8 cellular contexts compared by ENCODE assay signal in the genomic region with DNA sequence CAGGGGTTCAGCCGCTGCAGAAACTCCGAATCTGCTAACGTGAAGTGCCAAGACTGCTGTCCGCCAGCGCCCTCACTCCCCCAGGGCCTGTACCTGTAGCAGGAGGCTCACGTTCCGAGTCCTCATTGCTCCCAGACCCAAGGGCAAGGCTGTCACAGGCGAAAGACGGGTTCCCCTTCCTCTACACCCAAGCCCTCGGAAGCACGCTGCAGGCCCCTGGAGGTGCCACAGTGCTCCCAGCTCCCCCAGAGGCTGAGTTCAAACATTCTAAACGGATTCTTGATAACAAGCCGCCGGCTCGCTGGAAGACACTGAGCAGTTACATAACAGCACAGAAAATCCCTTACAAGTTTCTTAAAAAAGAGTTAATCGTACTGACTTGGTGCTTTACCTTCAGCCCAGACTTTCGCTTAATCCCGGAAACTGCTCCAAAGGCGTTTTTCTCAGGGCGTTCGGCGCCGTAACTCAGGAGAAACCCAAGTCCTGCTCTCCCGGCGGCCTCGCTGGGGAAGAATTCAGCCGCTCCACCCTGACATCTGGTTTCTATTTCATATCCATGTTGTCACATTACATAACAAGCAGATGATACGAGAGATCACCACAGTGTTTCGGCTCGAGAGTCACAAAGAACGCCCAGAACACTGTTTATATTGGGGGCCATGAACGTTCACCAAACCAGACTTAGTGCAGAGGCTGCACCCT.
A peak's percentile ranks its signal among the peaks of the same experiment; 100 is the strongest.
DNase-seq lines count a peak whose midpoint lies in the region; ATAC-seq, FAIRE-seq and TF ChIP-seq lines count a peak whose summit lies in the region.

No MANE protein-coding gene starts in this region.

- H3K4me3 ChIP-seq in IMR-90 (ENCODE audit: insufficient read depth, low read depth, low read length) (peak overlapping the region; percentile 25), coronary artery (peak overlapping the region; percentile 57), left lung (peak overlapping the region; percentile 0 to 8), PC-3 (ENCODE audit: low read length) (no peak overlapping the region)

- BruUV-seq in IMR-90 (replicated peaks; lab: Mats Ljungman, UMichigan) (no TSS peak), PC-3 (replicated peaks; lab: Mats Ljungman, UMichigan) (no TSS peak)

- H4K8ac ChIP-seq in IMR-90 (ENCODE audit: low read depth in 2 of 2, low read length in 2 of 2), result peak overlapping the region; percentile 6 to 66; a peak in 3 of 4 replicates

- H3K9me1 ChIP-seq in IMR-90 (ENCODE audit: insufficient read depth, low read length), result peaks cover 19% of the 10 kb centered on the region

- H4K20me1 ChIP-seq in IMR-90 (ENCODE audit: insufficient read depth, low read length) (peaks cover 14% of the 10 kb centered on the region; the same call in 1 of the 2 replicates), PC-3 (ENCODE audit: low read length) (no peaks in the 10 kb centered on the region)

- 0 out of 2 replicates have a peak overlapping the region, but pooled peaks have one; percentile 56 for H2BK20ac ChIP-seq in IMR-90 (ENCODE audit: low read depth, low read length)

- no peaks in the 10 kb centered on the region for H3K27me3 ChIP-seq in IMR-90 (ENCODE audit: control insufficient read depth, insufficient read depth, low read length)
- no peaks in the 10 kb centered on the region for H3K27me3 ChIP-seq in left lung
- no peaks in the 10 kb centered on the region for H3K27me3 ChIP-seq in PC-3 (ENCODE audit: low read length)

- ATAC-seq in IMR-90 (ENCODE audit: low read depth) (peak; percentile 83), left lung (peak; percentile 6), HG03520 (IDR thresholded peaks at IDR 0.05; ENCODE audit: unreplicated experiment) (no peak), PC-3 (no peak)

- dilution Hi-C loops in IMR-90 (cut with HindIII; ENCODE audit: low sequenced_read_pairs, unreplicated experiment), result no loop called here

- FAIRE-seq in RCC 7860 (lab: Jason Lieb, UNC), result no peak

- H3K4me2 ChIP-seq in IMR-90 (ENCODE audit: low read depth, low read length) (peak overlapping the region; percentile 77), PC-3 (ENCODE audit: low read length) (no peak overlapping the region)

- peak overlapping the region; percentile 50 for H3K9ac ChIP-seq in IMR-90 (ENCODE audit: low read depth, low read length)
- no peak overlapping the region for H3K9ac ChIP-seq in PC-3 (ENCODE audit: low read length)

- peaks cover 32 to 82% of the 10 kb centered on the region in 2 experiments for H3K79me1 ChIP-seq in IMR-90 (ENCODE audit: low read depth in 1 of 2, low read length in 2 of 2)

- intact Hi-C loops in IMR-90 (cut with micrococcal nuclease), result no loop called here
- intact Hi-C loops in left lung (cut with DNase I), result no loop called here
- intact Hi-C loops in PC-3 (cut with micrococcal nuclease), result no loop called here

- H3K9me2 ChIP-seq in PC-3 (replicated peaks; ENCODE audit: low read length), result no peaks in the 10 kb centered on the region

- peak overlapping the region; percentile 76 for H3K27ac ChIP-seq in IMR-90 (ENCODE audit: insufficient read depth, low read length)
- H3K27ac ChIP-seq in coronary artery, result peak overlapping the region; percentile 9 to 68
- peak overlapping the region in 1 of 2 donors; percentile 36 for H3K27ac ChIP-seq in left lung
- H3K27ac ChIP-seq in substantia nigra (ENCODE audit: low read depth, low read length, poor library complexity, severe bottlenecking), result peak overlapping the region; percentile 91
- H3K27ac ChIP-seq in PC-3 (ENCODE audit: low read length), result no peak overlapping the region

- H4K91ac ChIP-seq in IMR-90 (ENCODE audit: insufficient read depth, low read depth, low read length), result peak overlapping the region; percentile 69

- H3K14ac ChIP-seq in IMR-90 (replicated peaks; ENCODE audit: low read depth, low read length), result peak overlapping the region; percentile 78

- 0 out of 2 replicates have a peak, but pooled peaks cover 4% of the 10 kb centered on the region for H3K79me2 ChIP-seq in PC-3 (ENCODE audit: low read length)

- H3K4me1 ChIP-seq in IMR-90 (ENCODE audit: control insufficient read depth, insufficient read depth, low read length), result peaks cover 21% of the 10 kb centered on the region; the same call in 1 of the 2 replicates
- H3K4me1 ChIP-seq in left lung, result peaks cover 0 to 38% of the 10 kb centered on the region in 2 donors
- H3K4me1 ChIP-seq in PC-3 (ENCODE audit: insufficient read depth, low read length), result no peaks in the 10 kb centered on the region

- CTCF ChIA-PET in IMR-90 (lab: Yijun Ruan, JAX), result interaction anchor here (0.7 to 1.0 kb wide), 2 partner anchors 11 to 48 kb away, joined by 3 read pairs; no protein-coding TSS in a partner anchor
- CTCF ChIA-PET in PC-3 (lab: Charles Lee), result no interaction called here

- H3K23ac ChIP-seq in IMR-90 (ENCODE audit: low read depth, low read length), result peak overlapping the region; percentile 69

- H4K5ac ChIP-seq in IMR-90 (ENCODE audit: low read depth, low read length), result peak overlapping the region; percentile 50

- 7% methylated on average over 8 of the region's 32 CpGs; no CpG with 5 or more reads in 1 of the 2 experiments for WGBS in IMR-90 (ENCODE audit: extremely low coverage in 2 of 2, insufficient read length in 1 of 2), 2 experiments

- H2BK5ac ChIP-seq in IMR-90 (ENCODE audit: low read depth, low read length, poor library complexity, severe bottlenecking), result peak overlapping the region; percentile 52

- DNase-seq in IMR-90 (peak; percentile 80), coronary artery (ENCODE audit: low spot score) (peak; percentile 71), left lung (no peak), substantia nigra (lab: John Stamatoyannopoulos, UW) (no peak), PC-3 (no peak), RCC 7860 (ENCODE audit: low spot score) (no peak)
- DNase-seq in activated CD4-positive, alpha-beta T cell treated with anti-CD3 and anti-CD28 coated beads for 1 hour, result no peak

- in situ Hi-C loops in IMR-90 (cut with MboI; ENCODE audit: low sequenced_read_pairs), result no loop called here

- TF ChIP-seq CTCF in IMR-90 (conservative IDR thresholded peaks at IDR 0.05; ENCODE audit: low read depth, low read length) (no peak), coronary artery (IDR thresholded peaks at IDR 0.05) (no peak), left lung (IDR thresholded peaks at IDR 0.05) (no peak), PC-3 (conservative IDR thresholded peaks at IDR 0.05; ENCODE audit: low read depth, low read length) (no peak)

- peak overlapping the region; percentile 15; the same call in 1 of the 3 replicates for H2BK15ac ChIP-seq in IMR-90 (ENCODE audit: low read depth, low read length)

- H3K9me3 ChIP-seq in IMR-90 (ENCODE audit: control insufficient read depth, insufficient read depth, low read length) (no peaks in the 10 kb centered on the region), left lung (no peaks in the 10 kb centered on the region), PC-3 (ENCODE audit: low read length) (no peaks in the 10 kb centered on the region)

- H3K36me3 ChIP-seq in IMR-90 (ENCODE audit: control insufficient read depth, insufficient read depth, low read length) (peaks cover 6% of the 10 kb centered on the region; the same call in 1 of the 2 replicates), left lung (no peaks in the 10 kb centered on the region), PC-3 (ENCODE audit: low read depth, low read length) (no peaks in the 10 kb centered on the region)

- peak overlapping the region; percentile 62 for H3K18ac ChIP-seq in IMR-90 (ENCODE audit: low read depth, low read length)

- H3K4ac ChIP-seq in IMR-90 (ENCODE audit: low read depth, low read length), result peak overlapping the region; percentile 73

- peak overlapping the region; percentile 85 for H2AFZ ChIP-seq in IMR-90 (replicated peaks; ENCODE audit: low read length, poor library complexity)
- H2AFZ ChIP-seq in PC-3 (ENCODE audit: low read length), result no peak overlapping the region

- H2AK5ac ChIP-seq in IMR-90 (ENCODE audit: low read depth, low read length), result peak overlapping the region; percentile 63

- 0 out of 2 replicates have a peak, but pooled peaks have one; percentile 29 for TF ChIP-seq POLR2A in IMR-90 (IDR thresholded peaks at IDR 0.05; ENCODE audit: low read depth, low read length)

- POLR2A ChIA-PET in IMR-90 (lab: Charles Lee; ENCODE audit: unreplicated experiment) (no interaction called here), PC-3 (lab: Charles Lee; ENCODE audit: unreplicated experiment) (no interaction called here)

- H2BK120ac ChIP-seq in IMR-90 (ENCODE audit: low read depth, low read length), result peak overlapping the region; percentile 81

- H3K56ac ChIP-seq in IMR-90 (ENCODE audit: extremely low read depth, insufficient read depth, low read length), result peak overlapping the region; percentile 60

- no peak for TF ChIP-seq RAD21 in IMR-90 (IDR thresholded peaks at IDR 0.05; ENCODE audit: low read length)

- H2AK9ac ChIP-seq in IMR-90 (replicated peaks; ENCODE audit: low read depth, low read length, poor library complexity), result peak overlapping the region; percentile 97

- H3F3A ChIP-seq in PC-3 (ENCODE audit: low read length, unreplicated experiment), result no peaks in the 10 kb centered on the region

TF ChIP-seq in IMR-90, 13 proteins besides CTCF, POLR2A, EP300 and RAD21 (continues in another document):
- no peak for TF ChIP-seq MXI1 (IDR thresholded peaks at IDR 0.05; ENCODE audit: borderline replicate concordance, low read depth, low read length)
- no peak for TF ChIP-seq CEBPB (IDR thresholded peaks at IDR 0.05; ENCODE audit: low read depth, low read length)
- no peak for TF ChIP-seq MAZ (IDR thresholded peaks at IDR 0.05; ENCODE audit: borderline replicate concordance, low read depth, low read length)
- no peak for TF ChIP-seq CHD1 (IDR thresholded peaks at IDR 0.05; ENCODE audit: low read depth, low read length)
- TF ChIP-seq RFX5 (IDR thresholded peaks at IDR 0.05; ENCODE audit: low read depth, low read length), result no peak
- TF ChIP-seq SMC3 (IDR thresholded peaks at IDR 0.05; ENCODE audit: low read depth, low read length), result no peak
- TF ChIP-seq FOS (IDR thresholded peaks at IDR 0.05; ENCODE audit: low read depth, low read length), result no peak
- TF ChIP-seq USF2 (IDR thresholded peaks at IDR 0.05; ENCODE audit: low read depth, low read length), result no peak
- TF ChIP-seq RCOR1 (IDR thresholded peaks at IDR 0.05; ENCODE audit: insufficient replicate concordance, low read length), result no peak

Comparison
In these comparisons a context has a peak if more than half of its experiments do, and no peak if none do; other contexts are left out.
1. ATAC-seq: peak in IMR-90 (single experiment) and left lung (single experiment); none in HG03520 (single experiment) and PC-3 (single experiment).
2. DNase-seq: peak in IMR-90 (single experiment) and coronary artery (single experiment); none in left lung (0 of 2), substantia nigra (0 of 49), PC-3 (single experiment), RCC 7860 (single experiment) and activated CD4-positive, alpha-beta T cell treated with anti-CD3 and anti-CD28 coated beads for 1 hour (single experiment).